Comparison of ENCODE assay signal across 17 cellular contexts in the genomic region with DNA sequence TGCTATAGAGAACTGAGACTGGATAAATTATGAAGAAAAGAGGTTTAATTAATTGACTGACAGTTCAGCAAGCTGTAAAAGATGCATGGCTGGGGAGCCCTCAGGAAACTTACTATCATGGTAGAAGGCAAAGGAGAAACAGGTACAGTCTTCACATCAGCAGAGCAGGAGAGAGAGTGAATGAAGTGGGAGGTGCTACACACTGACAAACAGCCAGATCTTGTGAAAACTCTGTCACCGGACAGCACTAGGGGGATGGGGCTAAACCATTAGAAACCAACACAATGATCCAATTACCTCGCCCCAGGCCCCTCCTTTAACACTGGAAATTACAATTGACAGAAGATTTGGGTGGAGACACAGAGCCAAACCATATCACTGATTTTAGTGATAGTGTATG.
DNase-seq lines count a peak whose midpoint lies in the region; TF ChIP-seq lines count a peak whose summit lies in the region.
"Had no signal": no experiment of that assay in that cellular context is flagged by ENCODE, and none has a peak within 500 bp of the region (broad histone marks: within the 10 kb centered on the region; RNA-seq: fewer than 3 reads in every experiment).

No MANE protein-coding gene starts in this region.

- no peak overlapping the region for H3K56ac ChIP-seq in mesendoderm (ENCODE audit: low read length)

- no peak overlapping the region for H2BK15ac ChIP-seq in mesendoderm (replicated peaks; ENCODE audit: low read depth)

- H3K9me3 ChIP-seq in endodermal cell (ENCODE audit: control insufficient read depth, low read length), result peaks cover 23% of the 10 kb centered on the region
- H3K9me3 ChIP-seq: Caco-2 had no signal

- H3K23ac ChIP-seq in mesendoderm (ENCODE audit: low read length), result no peak overlapping the region

- H3K79me1 ChIP-seq in mesendoderm (ENCODE audit: low read length), result no peaks in the 10 kb centered on the region

- 76% methylated on average over 2 of the region's 2 CpGs; no CpG with 5 or more reads in 1 of the 2 experiments for WGBS in endodermal cell (ENCODE audit: insufficient coverage in 1 of 2, insufficient read length in 1 of 2), 2 experiments
- WGBS in mesendoderm (ENCODE audit: extremely low coverage, insufficient coverage, low lambda C conversion rate), result no CpG with 5 or more reads among the region's 2 CpGs

- no peak overlapping the region for H3K4me3 ChIP-seq in H7 (ENCODE audit: insufficient read depth, low read depth, low read length)
- peak overlapping the region; percentile 12 for H3K4me3 ChIP-seq in endodermal cell (ENCODE audit: low read length)
- no peak overlapping the region for H3K4me3 ChIP-seq in mesendoderm (ENCODE audit: low read length)
- H3K4me3 ChIP-seq: BLaER1, GM23338 had no signal

- H3K9ac ChIP-seq in endodermal cell (ENCODE audit: extremely low read depth, low read length, poor library complexity, severe bottlenecking), result no peak overlapping the region
- no peak overlapping the region for H3K9ac ChIP-seq in mesendoderm (ENCODE audit: low read length)
- H3K9ac ChIP-seq: BLaER1 had no signal

- H3K27ac ChIP-seq in endodermal cell (ENCODE audit: low read depth, low read length) (no peak overlapping the region), mesendoderm (ENCODE audit: low read depth, low read length) (no peak overlapping the region)
- H3K27ac ChIP-seq: BLaER1, HL-60 had no signal

- H3K4me2 ChIP-seq in mesendoderm (ENCODE audit: low read length), result no peak overlapping the region
- H3K4me2 ChIP-seq: BLaER1, GM23338 had no signal

- H4K8ac ChIP-seq in mesendoderm (ENCODE audit: low read depth, low read length), result no peak overlapping the region

- H3K36me3 ChIP-seq in H7 (replicated peaks; ENCODE audit: control insufficient read depth, insufficient read depth, low read length) (no peaks in the 10 kb centered on the region), endodermal cell (ENCODE audit: control insufficient read depth, insufficient read depth, low read length) (no peaks in the 10 kb centered on the region), mesendoderm (ENCODE audit: control insufficient read depth, insufficient read depth, low read length) (no peaks in the 10 kb centered on the region)
- H3K36me3 ChIP-seq: BLaER1 had no signal

- H3K27me3 Mint-ChIP-seq in endodermal cell (ENCODE audit: insufficient read depth), result no peaks in the 10 kb centered on the region
- H3K27me3 Mint-ChIP-seq: CD8-positive, alpha-beta memory T cell had no signal

- no peaks in the 10 kb centered on the region for H3K4me1 ChIP-seq in endodermal cell (ENCODE audit: control insufficient read depth, insufficient read depth, low read length)
- no peaks in the 10 kb centered on the region for H3K4me1 ChIP-seq in mesendoderm (ENCODE audit: control insufficient read depth, low read depth, low read length)
- H3K4me1 ChIP-seq: BLaER1, Caco-2 had no signal

- H3K4me3 Mint-ChIP-seq in endodermal cell, result no peak overlapping the region
- H3K4me3 Mint-ChIP-seq: CD8-positive, alpha-beta memory T cell; GM23338; H9 had no signal

- peak; percentile 6 for DNase-seq in H7
- DNase-seq in NCI-H82 (lab: John Stamatoyannopoulos, UW), result peak; percentile 84
- no peak for DNase-seq in endodermal cell
- DNase-seq in mesendoderm, result peak; percentile 35
- DNase-seq in retina, result no peak
- no peak for DNase-seq in cerebellar nuclear complex (lab: John Stamatoyannopoulos, UW)
- DNase-seq in NCI-H226, result no peak
- DNase-seq: 8988T; AML-193; Caco-2; CD8-positive, alpha-beta memory T cell; DND-41; GDM1; H9 had no signal

- H3K36me3 Mint-ChIP-seq in endodermal cell (ENCODE audit: low read depth), result no peaks in the 10 kb centered on the region
- H3K36me3 Mint-ChIP-seq: CD8-positive, alpha-beta memory T cell had no signal

- H3K27me3 ChIP-seq in H7 (ENCODE audit: control insufficient read depth, insufficient read depth, low read length) (no peaks in the 10 kb centered on the region), endodermal cell (ENCODE audit: control insufficient read depth, insufficient read depth, low read length, poor library complexity, severe bottlenecking) (no peaks in the 10 kb centered on the region), mesendoderm (ENCODE audit: insufficient read depth, low read length, poor library complexity) (no peaks in the 10 kb centered on the region)
- H3K27me3 ChIP-seq: BLaER1 had no signal

- TF ChIP-seq CTCF in endodermal cell (conservative IDR thresholded peaks at IDR 0.05), result no peak

- H3K18ac ChIP-seq in mesendoderm (ENCODE audit: low read length), result no peak overlapping the region

- H3K4me1 Mint-ChIP-seq in endodermal cell, result peaks cover 4% of the 10 kb centered on the region
- H3K4me1 Mint-ChIP-seq: CD8-positive, alpha-beta memory T cell; GM23338; H9 had no signal

- H3K9me3 Mint-ChIP-seq in endodermal cell, result peaks cover 25% of the 10 kb centered on the region

- no peak overlapping the region for H3K4ac ChIP-seq in mesendoderm (ENCODE audit: low read depth, low read length)

- H2AK5ac ChIP-seq in mesendoderm (ENCODE audit: low read length), result no peak overlapping the region

- no peak overlapping the region for H3K27ac Mint-ChIP-seq in endodermal cell
- H3K27ac Mint-ChIP-seq: CD8-positive, alpha-beta memory T cell; GM23338 had no signal

- no peak overlapping the region for H2BK5ac ChIP-seq in mesendoderm (ENCODE audit: low read length)

- H2BK120ac ChIP-seq in mesendoderm (ENCODE audit: low read depth, low read length), result no peak overlapping the region

- no peak overlapping the region for H4K5ac ChIP-seq in mesendoderm (ENCODE audit: low read length)

- H3K79me2 ChIP-seq in mesendoderm (ENCODE audit: control insufficient read depth, insufficient read depth, low read length), result no peaks in the 10 kb centered on the region

Comparison
In these comparisons a context has a peak if more than half of its experiments do, and no peak if none do; other contexts are left out.
1. DNase-seq: peak in H7 (single experiment), NCI-H82 (single experiment) and mesendoderm (single experiment); none in endodermal cell (single experiment), retina (single experiment), cerebellar nuclear complex (0 of 2) and NCI-H226 (single experiment).